ENCODE assay signal across 1 cellular context in the genomic region with DNA sequence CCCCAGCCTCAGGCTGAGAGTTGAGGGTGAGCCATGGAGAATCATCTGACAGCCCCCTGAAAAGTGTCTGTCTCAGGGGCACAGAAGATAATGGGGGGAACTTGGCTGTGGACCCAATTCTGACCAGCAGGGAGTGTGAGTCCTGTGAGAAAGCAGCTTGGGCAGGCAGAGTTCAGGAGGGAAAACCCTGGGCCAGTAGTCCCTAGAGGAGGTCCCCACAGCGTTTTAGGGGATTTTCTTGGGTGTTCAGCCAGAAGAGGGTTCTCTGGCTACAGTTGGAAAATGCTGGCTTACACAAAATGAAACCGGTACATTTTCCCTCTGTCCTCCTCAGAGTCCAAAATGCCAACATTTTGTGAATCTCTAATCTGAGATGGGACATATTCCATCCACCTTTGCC.
TF ChIP-seq lines count a peak whose summit lies in the region.

No MANE protein-coding gene starts in this region.

TF ChIP-seq in IMR-90, 13 proteins besides CTCF, POLR2A, EP300 and RAD21 (continued from another document):
- no peak for TF ChIP-seq SMC3 (IDR thresholded peaks at IDR 0.05; ENCODE audit: low read depth, low read length)
- no peak for TF ChIP-seq USF2 (IDR thresholded peaks at IDR 0.05; ENCODE audit: low read depth, low read length)
- TF ChIP-seq BHLHE40 (IDR thresholded peaks at IDR 0.05; ENCODE audit: low read depth, low read length), result no peak
